ENCODE assay signal across 24 cellular contexts in the genomic region with DNA sequence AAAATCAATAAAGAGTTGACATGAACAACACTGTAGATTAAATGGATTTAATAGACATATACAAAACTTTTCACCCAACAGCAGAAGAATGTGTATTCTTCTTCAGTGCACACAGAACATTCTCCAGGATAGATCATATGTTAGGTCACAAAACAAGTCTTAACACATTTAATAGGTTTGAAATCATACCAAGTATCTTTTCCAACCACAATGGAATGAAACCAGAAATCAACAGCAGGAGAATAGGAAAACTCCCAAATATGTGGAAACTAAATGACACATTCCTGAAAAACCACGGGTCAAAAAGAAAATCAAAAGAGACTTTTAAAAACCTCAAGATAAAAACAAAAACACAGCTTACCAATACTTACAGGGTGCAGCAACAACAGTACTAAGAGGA.
DNase-seq lines count a peak whose midpoint lies in the region; ATAC-seq and TF ChIP-seq lines count a peak whose summit lies in the region.
"Had no signal": no experiment of that assay in that cellular context is flagged by ENCODE, and none has a peak within 500 bp of the region (broad histone marks: within the 10 kb centered on the region; RNA-seq: fewer than 3 reads in every experiment).

No MANE protein-coding gene starts in this region.

- no peaks in the 10 kb centered on the region for H4K20me1 ChIP-seq in fibroblast of lung (ENCODE audit: control insufficient read depth, extremely low read depth, insufficient read depth, low read length)

- no peak overlapping the region for H3K4me2 ChIP-seq in fibroblast of lung (ENCODE audit: extremely low read depth, insufficient read depth, low read length)
- H3K4me2 ChIP-seq: hepatocyte had no signal

- H3K27me3 Mint-ChIP-seq in osteocyte (ENCODE audit: unreplicated experiment), result no peaks in the 10 kb centered on the region
- H3K27me3 Mint-ChIP-seq in stimulated activated memory B cell treated with anti-CD40 and anti-IgM and Interleukin-4, amounts not matched to agents 10 μg/mL and 1 μg/mL and 100 μg/mL, for 72 hours, result no peaks in the 10 kb centered on the region
- H3K27me3 Mint-ChIP-seq: activated CD4-positive, alpha-beta T cell treated with anti-CD3 and anti-CD28 coated beads, Interleukin-2, amount 10 ng/mL, durations not matched to agents 24 days and 14 days; stimulated activated naive CD8-positive, alpha-beta T cell treated with anti-CD3 and anti-CD28 coated beads, Interleukin-15, Interleukin-2, amounts not matched to agents 100 ng/mL and 50 ng/mL, for 24 hours had no signal

- H3K4me3 ChIP-seq in adipocyte (ENCODE audit: low read length), result no peak overlapping the region
- no peak overlapping the region for H3K4me3 ChIP-seq in fibroblast of lung (replicated peaks in 1 of 4; ENCODE audit: control extremely low read depth in 1 of 4, insufficient read depth in 1 of 4, low read depth in 3 of 4, low read length in 4 of 4)
- H3K4me3 ChIP-seq: ascending aorta, hepatocyte, Peyer's patch, right atrium auricular region, upper lobe of left lung had no signal

- H3K27ac Mint-ChIP-seq in osteocyte (ENCODE audit: unreplicated experiment), result peak overlapping the region; percentile 83
- no peak overlapping the region for H3K27ac Mint-ChIP-seq in stimulated activated memory B cell treated with anti-CD40 and anti-IgM and Interleukin-4, amounts not matched to agents 10 μg/mL and 1 μg/mL and 100 μg/mL, for 72 hours
- H3K27ac Mint-ChIP-seq: activated CD4-positive, alpha-beta T cell treated with anti-CD3 and anti-CD28 coated beads, Interleukin-2, amount 10 ng/mL, durations not matched to agents 24 days and 14 days; mesothelial cell of epicardium; stimulated activated naive CD8-positive, alpha-beta T cell treated with anti-CD3 and anti-CD28 coated beads, Interleukin-15, Interleukin-2, amounts not matched to agents 100 ng/mL and 50 ng/mL, for 24 hours had no signal

- no peak for ATAC-seq in stimulated activated memory B cell treated with anti-CD40 and anti-IgM and Interleukin-4, amounts not matched to agents 10 μg/mL and 1 μg/mL and 100 μg/mL, for 72 hours
- no peak for ATAC-seq in HG02885 (IDR thresholded peaks at IDR 0.05; ENCODE audit: poor library complexity, unreplicated experiment)

- TF ChIP-seq CTCF in fibroblast of lung (conservative IDR thresholded peaks at IDR 0.05 in 1 of 2, IDR thresholded peaks at IDR 0.05 in 1 of 2; ENCODE audit: low read depth in 1 of 2, low read length in 2 of 2) (no peak), osteocyte (IDR thresholded peaks at IDR 0.05) (no peak)

- H3K79me2 ChIP-seq in fibroblast of lung (ENCODE audit: control insufficient read depth, insufficient read depth, low read length), result no peaks in the 10 kb centered on the region
- H3K79me2 ChIP-seq: hepatocyte had no signal

- peaks cover 14% of the 10 kb centered on the region for H3K9me3 Mint-ChIP-seq in osteocyte (ENCODE audit: unreplicated experiment)
- H3K9me3 Mint-ChIP-seq in stimulated activated memory B cell treated with anti-CD40 and anti-IgM and Interleukin-4, amounts not matched to agents 10 μg/mL and 1 μg/mL and 100 μg/mL, for 72 hours, result peaks cover 12% of the 10 kb centered on the region

- H3K9ac ChIP-seq in adipocyte (ENCODE audit: low read length) (no peak overlapping the region), fibroblast of lung (ENCODE audit: insufficient read depth, low read length) (no peak overlapping the region)

- no peak overlapping the region for H3K4me3 Mint-ChIP-seq in osteocyte (ENCODE audit: unreplicated experiment)
- H3K4me3 Mint-ChIP-seq in stimulated activated memory B cell treated with anti-CD40 and anti-IgM and Interleukin-4, amounts not matched to agents 10 μg/mL and 1 μg/mL and 100 μg/mL, for 72 hours, result no peak overlapping the region
- H3K4me3 Mint-ChIP-seq: activated CD4-positive, alpha-beta T cell treated with anti-CD3 and anti-CD28 coated beads, Interleukin-2, amount 10 ng/mL, durations not matched to agents 24 days and 14 days; mesothelial cell of epicardium; stimulated activated naive CD8-positive, alpha-beta T cell treated with anti-CD3 and anti-CD28 coated beads, Interleukin-15, Interleukin-2, amounts not matched to agents 100 ng/mL and 50 ng/mL, for 24 hours had no signal

- H3K36me3 ChIP-seq in adipocyte (ENCODE audit: control insufficient read depth, insufficient read depth, low read length, severe bottlenecking), result no peaks in the 10 kb centered on the region
- no peaks in the 10 kb centered on the region for H3K36me3 ChIP-seq in fibroblast of lung (ENCODE audit: control insufficient read depth, insufficient read depth, low read length)
- H3K36me3 ChIP-seq: ascending aorta, Peyer's patch, right atrium auricular region, upper lobe of left lung had no signal

- peaks cover 9% of the 10 kb centered on the region for H3K36me3 Mint-ChIP-seq in osteocyte (ENCODE audit: unreplicated experiment)
- H3K36me3 Mint-ChIP-seq in stimulated activated memory B cell treated with anti-CD40 and anti-IgM and Interleukin-4, amounts not matched to agents 10 μg/mL and 1 μg/mL and 100 μg/mL, for 72 hours, result no peaks in the 10 kb centered on the region

- H3K27me3 ChIP-seq in adipocyte (replicated peaks; ENCODE audit: control insufficient read depth, insufficient read depth, low read length) (no peaks in the 10 kb centered on the region), fibroblast of lung (ENCODE audit: control insufficient read depth, insufficient read depth, low read length) (no peaks in the 10 kb centered on the region)
- H3K27me3 ChIP-seq: ascending aorta, hepatocyte, Peyer's patch, right atrium auricular region, upper lobe of left lung had no signal

- H3K4me1 ChIP-seq in adipocyte (ENCODE audit: control insufficient read depth, insufficient read depth, low read length) (peaks cover 16% of the 10 kb centered on the region), fibroblast of lung (ENCODE audit: control insufficient read depth, extremely low read depth, insufficient read depth, low read length) (no peaks in the 10 kb centered on the region)
- H3K4me1 ChIP-seq: ascending aorta, Peyer's patch, right atrium auricular region, upper lobe of left lung had no signal

- DNase-seq in H4 (ENCODE audit: low spot score) (peak; percentile 67), adipocyte (ENCODE audit: low read depth) (peak; percentile 64), fibroblast of lung (ENCODE audit: low read depth in 2 of 2) (peak; percentile 48 to 79), osteocyte (ENCODE audit: extremely low spot score, unreplicated experiment) (no peak), NCI-H187 (lab: John Stamatoyannopoulos, UW) (no peak), CD1c-positive myeloid dendritic cell (ENCODE audit: extremely low spot score) (no peak)
- DNase-seq: activated CD4-positive, alpha-beta T cell treated with anti-CD3 and anti-CD28 coated beads, Interleukin-2, amount 10 ng/mL, durations not matched to agents 24 days and 14 days; activated CD8-positive, alpha-beta memory T cell treated with anti-CD3 and anti-CD28 coated beads, Interleukin-2, amount 50 U/mL, for 48 hours; activated gamma-delta T cell treated with Interleukin-2 at 50 U/mL for 16 hours; C1 segment of cervical spinal cord; dermis blood vessel endothelial cell; erythroblast; NCI-H1105; NCI-H2171 treated with DMSO at 0.1 percent for 48 hours; NCI-H82; Peyer's patch; upper lobe of left lung had no signal

- H3K4me1 Mint-ChIP-seq in osteocyte (ENCODE audit: unreplicated experiment), result peaks cover 21% of the 10 kb centered on the region
- peaks cover 20% of the 10 kb centered on the region for H3K4me1 Mint-ChIP-seq in stimulated activated memory B cell treated with anti-CD40 and anti-IgM and Interleukin-4, amounts not matched to agents 10 μg/mL and 1 μg/mL and 100 μg/mL, for 72 hours
- H3K4me1 Mint-ChIP-seq: activated CD4-positive, alpha-beta T cell treated with anti-CD3 and anti-CD28 coated beads, Interleukin-2, amount 10 ng/mL, durations not matched to agents 24 days and 14 days; mesothelial cell of epicardium had no signal

- H3K27ac ChIP-seq in fibroblast of lung (ENCODE audit: insufficient read depth, low read length), result no peak overlapping the region
- H3K27ac ChIP-seq: ascending aorta, hepatocyte, Peyer's patch, right atrium auricular region, upper lobe of left lung had no signal

- H3K9me3 ChIP-seq in adipocyte (ENCODE audit: control insufficient read depth, low read length), result peaks cover 26% of the 10 kb centered on the region
- H3K9me3 ChIP-seq in fibroblast of lung (ENCODE audit: control insufficient read depth, insufficient read depth, low read depth, low read length), result no peaks in the 10 kb centered on the region
- H3K9me3 ChIP-seq: Peyer's patch had no signal

- H2AFZ ChIP-seq in fibroblast of lung (ENCODE audit: low read length), result no peak overlapping the region
- H2AFZ ChIP-seq: hepatocyte had no signal

Comparison
In these comparisons a context has a peak if more than half of its experiments do, and no peak if none do; other contexts are left out.
1. DNase-seq: peak in H4 (single experiment), adipocyte (single experiment) and fibroblast of lung (2 of 2); none in osteocyte (single experiment), NCI-H187 (0 of 2) and CD1c-positive myeloid dendritic cell (single experiment).